In the genomic region with DNA sequence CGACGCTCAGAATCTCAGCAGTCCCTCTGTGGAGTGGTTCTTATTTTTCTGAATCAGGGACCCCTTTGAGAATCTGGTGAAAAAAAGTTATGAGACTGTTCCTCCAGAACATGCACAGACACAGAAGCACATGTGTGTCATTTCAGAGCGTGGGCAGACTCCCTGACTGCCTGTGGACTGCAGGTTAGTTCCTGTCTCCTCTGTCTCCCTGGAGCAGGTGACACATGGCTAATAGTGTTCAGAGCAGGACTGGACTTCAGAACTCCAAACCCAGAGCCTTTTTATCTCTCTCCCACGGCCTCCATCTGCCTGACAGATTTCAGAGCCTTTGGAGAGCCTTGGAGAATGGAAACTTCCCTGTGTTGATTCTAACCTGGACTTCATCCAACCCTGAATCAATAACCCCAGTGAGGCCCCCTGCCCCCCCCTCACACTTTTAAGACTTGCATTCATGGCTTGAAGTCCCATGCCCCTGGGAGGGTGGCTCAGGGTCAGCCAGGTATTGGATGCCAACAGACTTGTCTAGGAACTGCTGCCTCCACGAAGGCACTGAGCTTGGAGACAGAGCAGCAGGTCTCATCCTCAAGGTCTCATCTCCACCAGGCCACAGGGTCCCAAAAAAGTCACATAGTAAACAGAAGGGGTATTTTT, we compare ENCODE assay signal across 15 cellular contexts. TPM values are rescaled to one million over a fixed set of nuclear protein-coding genes. Genes with fewer than 3 reads are reported as not detected.
A peak's percentile ranks its signal among the peaks of the same experiment; 100 is the strongest.
DNase-seq lines count a peak whose midpoint lies in the region; ATAC-seq and TF ChIP-seq lines count a peak whose summit lies in the region.
"Had no signal": no experiment of that assay in that cellular context is flagged by ENCODE, and none has a peak within 500 bp of the region (broad histone marks: within the 10 kb centered on the region; RNA-seq: fewer than 3 reads in every experiment).

No MANE protein-coding gene starts in this region.

- no peak for ATAC-seq in heart left ventricle
- no peak for ATAC-seq in Right ventricle myocardium superior (ENCODE audit: poor library complexity)
- ATAC-seq: activated T-helper 17 cell treated with anti-CD3 and anti-CD28 coated beads, Interleukin-2, amount 50 U/mL, for 72 hours; stimulated activated effector memory CD8-positive, alpha-beta T cell treated with anti-CD3 and anti-CD28 coated beads, Interleukin-12 subunit alpha, Interleukin-12 subunit beta, amount 100 ng/mL, for 72 hours had no signal

- no peaks in the 10 kb centered on the region for H3K9me3 ChIP-seq in heart left ventricle
- no peaks in the 10 kb centered on the region for H3K9me3 ChIP-seq in tibial nerve

- H3K36me3 ChIP-seq in heart left ventricle = no peaks in the 10 kb centered on the region
- H3K36me3 ChIP-seq in tibial nerve = no peaks in the 10 kb centered on the region

- DNase-seq in heart left ventricle (no peak), Right ventricle myocardium superior (no peak), tibial nerve (ENCODE audit: low spot score in 2 of 2) (no peak), NCI-H82 (lab: John Stamatoyannopoulos, UW) (no peak), kidney tubule cell (ENCODE audit: low spot score) (no peak)
- DNase-seq in activated naive CD4-positive, alpha-beta T cell treated with Interleukin-2 at 50 U/mL for 16 hours = no peak
- DNase-seq: COR-L47, GDM1, NCI-H1092 had no signal

- H3K27me3 ChIP-seq in heart left ventricle (no peaks in the 10 kb centered on the region), tibial nerve (no peaks in the 10 kb centered on the region)

- H3K27ac ChIP-seq in heart left ventricle (peak overlapping the region; percentile 78 to 94 (median 82)), cingulate gyrus (ENCODE audit: low read depth, low read length) (peak overlapping the region; percentile 95), tibial nerve (peak overlapping the region in 3 of 4 donors; percentile 32 to 86 (median 83))
- H3K27ac ChIP-seq: parathyroid adenoma had no signal

- peak overlapping the region; percentile 55 to 89 (median 82) for H3K27ac Mint-ChIP-seq in nephron
- H3K27ac Mint-ChIP-seq: activated T-helper 17 cell treated with anti-CD3 and anti-CD28 coated beads, Interleukin-2, amount 50 U/mL, for 72 hours; stimulated activated effector memory CD8-positive, alpha-beta T cell treated with anti-CD3 and anti-CD28 coated beads, Interleukin-12 subunit alpha, Interleukin-12 subunit beta, amount 100 ng/mL, for 72 hours; T-helper 1 cell treated with Interleukin-12 subunit alpha and Interleukin-12 subunit beta and Interleukin-4 antibody, amounts not matched to agents 30 μg/mL and 1 μg/mL, for 36 hours had no signal

- H3K4me3 ChIP-seq in heart left ventricle = no peak overlapping the region
- H3K4me3 ChIP-seq in tibial nerve = no peak overlapping the region

- TF ChIP-seq POLR2A in heart left ventricle (IDR thresholded peaks at IDR 0.05) (no peak), tibial nerve (IDR thresholded peaks at IDR 0.05) (no peak)

- TF ChIP-seq CTCF in heart left ventricle (IDR thresholded peaks at IDR 0.05) = no peak
- TF ChIP-seq CTCF in nephron (IDR thresholded peaks at IDR 0.05; ENCODE audit: unreplicated experiment in 3 of 3) = no peak
- no peak for TF ChIP-seq CTCF in tibial nerve (IDR thresholded peaks at IDR 0.05)

- H3K27me3 Mint-ChIP-seq in nephron (ENCODE audit: low read depth) = peaks cover 4% of the 10 kb centered on the region

- no peak overlapping the region for H3K4me3 Mint-ChIP-seq in nephron
- H3K4me3 Mint-ChIP-seq: activated T-helper 17 cell treated with anti-CD3 and anti-CD28 coated beads, Interleukin-2, amount 50 U/mL, for 72 hours; stimulated activated effector memory CD8-positive, alpha-beta T cell treated with anti-CD3 and anti-CD28 coated beads, Interleukin-12 subunit alpha, Interleukin-12 subunit beta, amount 100 ng/mL, for 72 hours; T-helper 1 cell treated with Interleukin-12 subunit alpha and Interleukin-12 subunit beta and Interleukin-4 antibody, amounts not matched to agents 30 μg/mL and 1 μg/mL, for 36 hours had no signal

- H3K36me3 Mint-ChIP-seq in nephron (ENCODE audit: low read depth) = no peaks in the 10 kb centered on the region
- H3K36me3 Mint-ChIP-seq: stimulated activated effector memory CD8-positive, alpha-beta T cell treated with anti-CD3 and anti-CD28 coated beads, Interleukin-12 subunit alpha, Interleukin-12 subunit beta, amount 100 ng/mL, for 72 hours had no signal

- WGBS in heart left ventricle, 4 donors = 48 to 59% (median 52%) methylated on average over 5 of the region's 5 CpGs
- 54 to 59% methylated on average over 5 of the region's 5 CpGs for WGBS in tibial nerve, 2 donors

- H3K9me3 Mint-ChIP-seq in nephron = no peaks in the 10 kb centered on the region
- H3K9me3 Mint-ChIP-seq: activated T-helper 17 cell treated with anti-CD3 and anti-CD28 coated beads, Interleukin-2, amount 50 U/mL, for 72 hours; stimulated activated effector memory CD8-positive, alpha-beta T cell treated with anti-CD3 and anti-CD28 coated beads, Interleukin-12 subunit alpha, Interleukin-12 subunit beta, amount 100 ng/mL, for 72 hours; T-helper 1 cell treated with Interleukin-12 subunit alpha and Interleukin-12 subunit beta and Interleukin-4 antibody, amounts not matched to agents 30 μg/mL and 1 μg/mL, for 36 hours had no signal

- H3K4me1 Mint-ChIP-seq in nephron = peaks cover 89% of the 10 kb centered on the region
- H3K4me1 Mint-ChIP-seq: activated T-helper 17 cell treated with anti-CD3 and anti-CD28 coated beads, Interleukin-2, amount 50 U/mL, for 72 hours; stimulated activated effector memory CD8-positive, alpha-beta T cell treated with anti-CD3 and anti-CD28 coated beads, Interleukin-12 subunit alpha, Interleukin-12 subunit beta, amount 100 ng/mL, for 72 hours had no signal

- no peak for TF ChIP-seq EP300 in tibial nerve (IDR thresholded peaks at IDR 0.05)

- H3K4me1 ChIP-seq in heart left ventricle = peaks cover 4 to 89% (median 64%) of the 10 kb centered on the region in 12 donors
- peaks cover 0 to 78% (median 41%) of the 10 kb centered on the region in 4 donors for H3K4me1 ChIP-seq in tibial nerve
- H3K4me1 ChIP-seq: parathyroid adenoma had no signal

- intact Hi-C loops in heart left ventricle (cut with DNase I) = loop anchor here in 3 of 10 donors (2.0 to 10.0 kb wide), 3 partner anchors 39 to 51 kb away; a partner anchor contains a TSS
- intact Hi-C loops in Right ventricle myocardium superior (cut with DNase I) = no loop called here

RNA-seq across cellular contexts. Expression of a gene that starts 44.4 kb away (rescaled TPM):
- total RNA-seq in heart left ventricle = 100 to 1,000 TPM in 1 of 9 donors, 10 to 100 TPM in 8; 29.7 to 145 (median 63.8) TPM
- polyA plus RNA-seq in heart left ventricle = 10 to 100 TPM; 23.1 to 72.8 TPM
- total RNA-seq in Right ventricle myocardium superior = 43.1 TPM
- 100 to 1,000 TPM in 3 of 4 donors, 10 to 100 TPM in 1; 91.9 to 162 (median 113) TPM for total RNA-seq in tibial nerve
